ENCODE assay signal across 14 cellular contexts in genomic region chr18:45050712-45051639, GRCh38.
DNase-seq lines count a peak whose midpoint lies in the region; ATAC-seq, FAIRE-seq and TF ChIP-seq lines count a peak whose summit lies in the region.
"Had no signal": no experiment of that assay in that cellular context is flagged by ENCODE, and none has a peak within 500 bp of the region (broad histone marks: within the 10 kb centered on the region; RNA-seq: fewer than 3 reads in every experiment).

No MANE protein-coding gene starts in this region.

- intact Hi-C loops in endothelial cell of umbilical vein (cut with micrococcal nuclease) = no loop called here

- H3K9me3 ChIP-seq in endothelial cell of umbilical vein (replicated peaks; ENCODE audit: control insufficient read depth, insufficient read depth, low read length) = no peaks in the 10 kb centered on the region

- peaks cover 55% of the 10 kb centered on the region for H3K36me3 Mint-ChIP-seq in nephron (ENCODE audit: low read depth)

- no peaks in the 10 kb centered on the region for H3K36me3 ChIP-seq in endothelial cell of umbilical vein (ENCODE audit: control insufficient read depth in 2 of 2, extremely low read depth in 1 of 2, insufficient read depth in 2 of 2, low read length in 2 of 2)

- H3K27ac ChIP-seq in endothelial cell of umbilical vein (ENCODE audit: insufficient read depth, low read depth, low read length) = no peak overlapping the region
- H3K27ac ChIP-seq: C4-2B had no signal

- no peak for FAIRE-seq in endothelial cell of umbilical vein (lab: Jason Lieb, UNC)

- no TSS peak for BruUV-seq in endothelial cell of umbilical vein (replicated peaks; lab: Mats Ljungman, UMichigan)

- H3K27me3 ChIP-seq in endothelial cell of umbilical vein (ENCODE audit: control insufficient read depth in 2 of 2, insufficient read depth in 2 of 2, low read length in 2 of 2) = no peaks in the 10 kb centered on the region

- POLR2A ChIA-PET in endothelial cell of umbilical vein (lab: Charles Lee) = no interaction called here

- CTCF ChIA-PET in endothelial cell of umbilical vein (lab: Charles Lee) = no interaction called here

- no peaks in the 10 kb centered on the region for H4K20me1 ChIP-seq in endothelial cell of umbilical vein (replicated peaks; ENCODE audit: control insufficient read depth, extremely low read depth, insufficient read depth, low read length)

- no peak for TF ChIP-seq CTCF in AG10803 (conservative IDR thresholded peaks at IDR 0.05; ENCODE audit: low read length)
- no peak for TF ChIP-seq CTCF in endothelial cell of umbilical vein (IDR thresholded peaks at IDR 0.05; ENCODE audit: extremely low read depth in 1 of 2, insufficient read depth in 1 of 2, low read depth in 1 of 2, low read length in 2 of 2)
- TF ChIP-seq CTCF in nephron (IDR thresholded peaks at IDR 0.05; ENCODE audit: unreplicated experiment in 3 of 3) = no peak

- H3K9ac ChIP-seq in endothelial cell of umbilical vein (replicated peaks; ENCODE audit: extremely low read depth, insufficient read depth, low read length) = no peak overlapping the region

- H3K4me2 ChIP-seq in endothelial cell of umbilical vein (ENCODE audit: insufficient read depth, low read length) = peak overlapping the region; percentile 24
- H3K4me2 ChIP-seq: GM23338 had no signal

- TF ChIP-seq POLR2A in endothelial cell of umbilical vein (IDR thresholded peaks at IDR 0.05; ENCODE audit: low read depth, low read length) = no peak

- no peak overlapping the region for H3K4me3 Mint-ChIP-seq in nephron
- H3K4me3 Mint-ChIP-seq: activated T-cell treated with anti-CD3 and anti-CD28 coated beads, Interleukin-2, amount 50 U/mL, for 24 hours; GM23338; stimulated activated naive CD8-positive, alpha-beta T cell treated with anti-CD3 and anti-CD28 coated beads, Interleukin-15, Interleukin-2, amounts not matched to agents 100 ng/mL and 50 ng/mL, for 24 hours had no signal

- ATAC-seq in HG02798 (IDR thresholded peaks at IDR 0.05; ENCODE audit: poor library complexity, unreplicated experiment) = no peak
- ATAC-seq: GM23338 had no signal

- no peak overlapping the region for H2AFZ ChIP-seq in endothelial cell of umbilical vein (ENCODE audit: low read depth, low read length)
- H2AFZ ChIP-seq: GM23338 had no signal

- DNase-seq in AG10803 (ENCODE audit: low read depth) = peak; percentile 87
- peak; percentile 38 for DNase-seq in NCI-H226
- DNase-seq in endothelial cell of umbilical vein (ENCODE audit: low read depth, low spot score) = peak; percentile 86
- no peak for DNase-seq in anterior cingulate cortex (lab: John Stamatoyannopoulos, UW)
- DNase-seq in activated CD4-positive, alpha-beta T cell treated with anti-CD3 and anti-CD28 coated beads, Interleukin-2, amount 50 U/mL, for 4 hours = no peak
- DNase-seq in HK-2 (ENCODE audit: unreplicated experiment) = no peak
- DNase-seq: activated T-cell treated with anti-CD3 and anti-CD28 coated beads, Interleukin-2, amount 50 U/mL, for 24 hours; cortex of kidney; NCI-H2227 treated with DMSO at 0.1 percent for 48 hours had no signal

- peaks cover 70% of the 10 kb centered on the region for H3K4me1 Mint-ChIP-seq in nephron
- H3K4me1 Mint-ChIP-seq: GM23338 had no signal

- H3K27me3 Mint-ChIP-seq in nephron (ENCODE audit: low read depth) = no peaks in the 10 kb centered on the region
- H3K27me3 Mint-ChIP-seq: activated T-cell treated with anti-CD3 and anti-CD28 coated beads, Interleukin-2, amount 50 U/mL, for 24 hours; stimulated activated naive CD8-positive, alpha-beta T cell treated with anti-CD3 and anti-CD28 coated beads, Interleukin-15, Interleukin-2, amounts not matched to agents 100 ng/mL and 50 ng/mL, for 24 hours had no signal

- H3K27ac Mint-ChIP-seq in nephron = peak overlapping the region; percentile 32 to 94 (median 93)
- H3K27ac Mint-ChIP-seq: activated T-cell treated with anti-CD3 and anti-CD28 coated beads, Interleukin-2, amount 50 U/mL, for 24 hours; GM23338; stimulated activated naive CD8-positive, alpha-beta T cell treated with anti-CD3 and anti-CD28 coated beads, Interleukin-15, Interleukin-2, amounts not matched to agents 100 ng/mL and 50 ng/mL, for 24 hours had no signal

- no peaks in the 10 kb centered on the region for H3K9me3 Mint-ChIP-seq in nephron
- H3K9me3 Mint-ChIP-seq: activated T-cell treated with anti-CD3 and anti-CD28 coated beads, Interleukin-2, amount 50 U/mL, for 24 hours; GM23338; stimulated activated naive CD8-positive, alpha-beta T cell treated with anti-CD3 and anti-CD28 coated beads, Interleukin-15, Interleukin-2, amounts not matched to agents 100 ng/mL and 50 ng/mL, for 24 hours had no signal

- dilution Hi-C loops in endothelial cell of umbilical vein (cut with MboI; ENCODE audit: extremely low pct_ligation_motif_present, low sequenced_read_pairs) = no loop called here

- no peaks in the 10 kb centered on the region for H3K9me1 ChIP-seq in endothelial cell of umbilical vein (replicated peaks; ENCODE audit: control insufficient read depth, extremely low read depth, insufficient read depth, low read length)

- no peaks in the 10 kb centered on the region for H3K79me2 ChIP-seq in endothelial cell of umbilical vein (ENCODE audit: control insufficient read depth, insufficient read depth, low read length)

- H3K4me1 ChIP-seq in endothelial cell of umbilical vein (ENCODE audit: control insufficient read depth, extremely low read depth, insufficient read depth, low read length) = no peaks in the 10 kb centered on the region

- H3K4me3 ChIP-seq in AG10803 (ENCODE audit: low read length) (no peak overlapping the region), endothelial cell of umbilical vein (replicated peaks in 1 of 3; ENCODE audit: insufficient read depth in 1 of 3, low read depth in 1 of 3, low read length in 3 of 3) (no peak overlapping the region)
- H3K4me3 ChIP-seq: GM23338 had no signal

TF ChIP-seq in endothelial cell of umbilical vein, 7 proteins besides CTCF, POLR2A, EP300 and RAD21:
- TF ChIP-seq JUN (IDR thresholded peaks at IDR 0.05; ENCODE audit: borderline replicate concordance, insufficient read depth, insufficient read length, low read depth) (peak; percentile 66), EZH2 (IDR thresholded peaks at IDR 0.05; ENCODE audit: borderline replicate concordance, low read depth, low read length, severe bottlenecking) (no peak)
- TF ChIP-seq, protein P1, sequence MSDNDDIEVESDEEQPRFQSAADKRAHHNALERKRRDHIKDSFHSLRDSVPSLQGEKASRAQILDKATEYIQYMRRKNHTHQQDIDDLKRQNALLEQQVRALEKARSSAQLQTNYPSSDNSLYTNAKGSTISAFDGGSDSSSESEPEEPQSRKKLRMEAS (IDR thresholded peaks at IDR 0.05; ENCODE audit: insufficient read depth, insufficient read length) = no peak

Comparison
In these comparisons a context has a peak if more than half of its experiments do, and no peak if none do; other contexts are left out.
1. DNase-seq: peak in AG10803 (single experiment), NCI-H226 (single experiment) and endothelial cell of umbilical vein (single experiment); none in anterior cingulate cortex (0 of 58), activated CD4-positive, alpha-beta T cell treated with anti-CD3 and anti-CD28 coated beads, Interleukin-2, amount 50 U/mL, for 4 hours (0 of 2) and HK-2 (single experiment).